ENCODE assay signal across 8 cellular contexts in genomic region chr2:189798312-189799029, GRCh38. TPM values are rescaled to one million over a fixed set of nuclear protein-coding genes. Genes with fewer than 3 reads are reported as not detected.
DNase-seq lines count a peak whose midpoint lies in the region; ATAC-seq, FAIRE-seq and TF ChIP-seq lines count a peak whose summit lies in the region.

No MANE protein-coding gene starts in this region.

- H3K36me3 ChIP-seq in BE2C (peaks cover 38% of the 10 kb centered on the region), esophagus squamous epithelium (peaks cover 7 to 66% (median 7%) of the 10 kb centered on the region in 3 donors)

- no peak for TF ChIP-seq POLR2A in esophagus squamous epithelium (IDR thresholded peaks at IDR 0.05)

- no peaks in the 10 kb centered on the region for H3K9me3 ChIP-seq in BE2C
- H3K9me3 ChIP-seq in esophagus squamous epithelium, result no peaks in the 10 kb centered on the region

- no peaks in the 10 kb centered on the region for H3K27me3 ChIP-seq in BE2C
- no peaks in the 10 kb centered on the region for H3K27me3 ChIP-seq in esophagus squamous epithelium

- WGBS in esophagus squamous epithelium, 2 donors, result 60 to 66% methylated on average over 4 of the region's 4 CpGs

- intact Hi-C loops in esophagus squamous epithelium (cut with DNase I), result no loop called here

- H3K4me3 ChIP-seq in BE2C (ENCODE audit: low read depth, low read length), result no peak overlapping the region
- no peak overlapping the region for H3K4me3 ChIP-seq in esophagus squamous epithelium

- no peaks in the 10 kb centered on the region for H3K4me1 ChIP-seq in BE2C
- peaks cover 0 to 5% (median 0%) of the 10 kb centered on the region in 3 donors for H3K4me1 ChIP-seq in esophagus squamous epithelium

- FAIRE-seq in RCC 7860 (lab: Jason Lieb, UNC), result peak; percentile 71

- ATAC-seq in GM18520 (IDR thresholded peaks at IDR 0.05; ENCODE audit: unreplicated experiment) (peak; percentile 77), HG03175 (IDR thresholded peaks at IDR 0.05; ENCODE audit: unreplicated experiment) (peak; percentile 86)

- peak; percentile 32 for TF ChIP-seq CTCF in BE2C (IDR thresholded peaks at IDR 0.05; ENCODE audit: low read depth, low read length)
- TF ChIP-seq CTCF in esophagus squamous epithelium (IDR thresholded peaks at IDR 0.05), result peak in 4 of 6 experiments; percentile 9 to 36 (median 22)

- H3K27ac ChIP-seq in esophagus squamous epithelium, result no peak overlapping the region

- DNase-seq in BE2C (no peak), RCC 7860 (ENCODE audit: low spot score) (peak; percentile 46), esophagus squamous epithelium (lab: John Stamatoyannopoulos, UW) (no peak), putamen (ENCODE audit: low spot score) (peak; percentile 24), nucleus accumbens (lab: John Stamatoyannopoulos, UW) (no peak), NCI-H2029 treated with DMSO at 0.1 percent for 48 hours (lab: John Stamatoyannopoulos, UW) (no peak)

RNA-seq across cellular contexts. Expression of gene PMS1, which starts 14.2 kb away (rescaled TPM):
- polyA plus RNA-seq in BE2C (2012; ENCODE audit: insufficient read depth, insufficient read length, low read depth), result 21.4 TPM
- total RNA-seq in esophagus squamous epithelium, result 10 to 100 TPM in 3 of 4 donors, 1 to 10 TPM in 1; 6.3 to 15.4 (median 13.2) TPM

RNA-seq across cellular contexts. Expression of gene ORMDL1, which starts 14.3 kb away (rescaled TPM):
- polyA plus RNA-seq in BE2C (2012; ENCODE audit: insufficient read depth, insufficient read length, low read depth), result 68.6 TPM
- total RNA-seq in esophagus squamous epithelium, result 10 to 100 TPM; 12.5 to 62.0 (median 38.7) TPM

RNA-seq across cellular contexts. Expression of gene OSGEPL1, which starts 35.9 kb away (rescaled TPM):
- polyA plus RNA-seq in BE2C (2012; ENCODE audit: insufficient read depth, insufficient read length, low read depth), result 11.1 TPM
- total RNA-seq in esophagus squamous epithelium, result 1 to 10 TPM; 2.8 to 8.7 (median 5.0) TPM

Comparison
In these comparisons a context has a peak if more than half of its experiments do, and no peak if none do; other contexts are left out.
1. DNase-seq: peak in RCC 7860 (single experiment) and putamen (single experiment); none in BE2C (single experiment), esophagus squamous epithelium (single experiment), nucleus accumbens (0 of 56) and NCI-H2029 treated with DMSO at 0.1 percent for 48 hours (single experiment).